In the genomic region with DNA sequence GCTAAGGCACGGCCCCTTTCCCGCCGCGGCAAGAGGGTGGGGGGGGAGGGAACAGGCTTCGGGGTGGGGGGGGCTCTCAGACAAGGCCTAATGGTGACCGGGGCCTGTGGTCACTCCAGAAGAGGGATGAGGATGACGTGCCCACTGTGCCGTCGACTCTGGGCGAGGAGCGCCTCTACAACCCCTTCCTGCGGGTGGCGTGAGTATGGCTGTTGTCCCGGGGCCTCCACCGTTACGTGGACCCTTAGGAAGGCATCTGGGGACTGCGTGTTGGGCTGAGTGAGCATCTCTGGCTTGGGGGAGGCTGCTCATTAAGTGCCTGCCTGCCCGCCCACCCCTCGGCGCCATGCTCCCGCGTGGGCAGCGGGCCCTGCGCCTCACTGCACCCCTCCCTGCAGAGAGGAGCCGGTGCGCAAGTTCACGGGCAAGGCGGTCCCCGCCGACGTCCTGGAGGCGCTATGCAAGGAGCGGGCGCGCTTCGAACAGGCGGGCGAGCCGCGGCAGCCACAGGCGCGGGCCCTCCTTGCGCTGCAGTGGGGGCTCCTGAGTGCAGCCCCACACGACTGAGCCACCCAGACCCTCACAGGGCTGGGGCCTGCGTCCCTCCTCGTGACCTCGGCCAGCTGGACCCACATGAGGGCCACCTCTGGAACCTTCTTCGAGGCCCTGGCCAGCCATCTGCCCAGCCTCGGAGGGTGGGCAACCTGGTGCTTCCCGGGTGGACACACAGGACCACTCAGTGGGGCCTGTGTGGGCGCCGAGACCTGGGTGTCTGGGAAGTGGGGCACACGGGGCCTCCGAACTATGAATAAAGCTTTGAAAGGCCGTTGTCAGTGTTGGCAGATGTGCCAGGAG, we compare ENCODE assay signal across 1 cellular context.
TF ChIP-seq lines count a peak whose summit lies in the region.

No MANE protein-coding gene starts in this region.

TF ChIP-seq in HepG2, 621 proteins besides CTCF, POLR2A, EP300 and RAD21:
- TF ChIP-seq, protein P1, sequence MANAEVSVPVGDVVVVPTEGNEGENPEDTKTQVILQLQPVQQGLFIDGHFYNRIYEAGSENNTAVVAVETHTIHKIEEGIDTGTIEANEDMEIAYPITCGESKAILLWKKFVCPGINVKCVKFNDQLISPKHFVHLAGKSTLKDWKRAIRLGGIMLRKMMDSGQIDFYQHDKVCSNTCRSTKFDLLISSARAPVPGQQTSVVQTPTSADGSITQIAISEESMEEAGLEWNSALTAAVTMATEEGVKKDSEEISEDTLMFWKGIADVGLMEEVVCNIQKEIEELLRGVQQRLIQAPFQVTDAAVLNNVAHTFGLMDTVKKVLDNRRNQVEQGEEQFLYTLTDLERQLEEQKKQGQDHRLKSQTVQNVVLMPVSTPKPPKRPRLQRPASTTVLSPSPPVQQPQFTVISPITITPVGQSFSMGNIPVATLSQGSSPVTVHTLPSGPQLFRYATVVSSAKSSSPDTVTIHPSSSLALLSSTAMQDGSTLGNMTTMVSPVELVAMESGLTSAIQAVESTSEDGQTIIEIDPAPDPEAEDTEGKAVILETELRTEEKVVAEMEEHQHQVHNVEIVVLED (CRISPR knock-in tag; IDR thresholded peaks at IDR 0.05; ENCODE audit: borderline replicate concordance), result no peak
- no peak for TF ChIP-seq HCFC1 (IDR thresholded peaks at IDR 0.05; ENCODE audit: low read depth, low read length)
- peak; percentile 51 for TF ChIP-seq AGO1 (IDR thresholded peaks at IDR 0.05; ENCODE audit: low read depth, low read length, poor library complexity, severe bottlenecking)
- TF ChIP-seq BCL6 (CRISPR knock-in tag; IDR thresholded peaks at IDR 0.05), result no peak
- no peak for TF ChIP-seq KDM6A (CRISPR knock-in tag; IDR thresholded peaks at IDR 0.05; ENCODE audit: low read depth)
- TF ChIP-seq, protein P2, sequence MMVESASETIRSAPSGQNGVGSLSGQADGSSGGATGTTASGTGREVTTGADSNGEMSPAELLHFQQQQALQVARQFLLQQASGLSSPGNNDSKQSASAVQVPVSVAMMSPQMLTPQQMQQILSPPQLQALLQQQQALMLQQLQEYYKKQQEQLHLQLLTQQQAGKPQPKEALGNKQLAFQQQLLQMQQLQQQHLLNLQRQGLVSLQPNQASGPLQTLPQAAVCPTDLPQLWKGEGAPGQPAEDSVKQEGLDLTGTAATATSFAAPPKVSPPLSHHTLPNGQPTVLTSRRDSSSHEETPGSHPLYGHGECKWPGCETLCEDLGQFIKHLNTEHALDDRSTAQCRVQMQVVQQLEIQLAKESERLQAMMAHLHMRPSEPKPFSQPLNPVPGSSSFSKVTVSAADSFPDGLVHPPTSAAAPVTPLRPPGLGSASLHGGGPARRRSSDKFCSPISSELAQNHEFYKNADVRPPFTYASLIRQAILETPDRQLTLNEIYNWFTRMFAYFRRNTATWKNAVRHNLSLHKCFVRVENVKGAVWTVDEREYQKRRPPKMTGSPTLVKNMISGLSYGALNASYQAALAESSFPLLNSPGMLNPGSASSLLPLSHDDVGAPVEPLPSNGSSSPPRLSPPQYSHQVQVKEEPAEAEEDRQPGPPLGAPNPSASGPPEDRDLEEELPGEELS (CRISPR knock-in tag; IDR thresholded peaks at IDR 0.05), result no peak
- no peak for TF ChIP-seq RARA (CRISPR knock-in tag; IDR thresholded peaks at IDR 0.05)
- 0 out of 2 replicates have a peak, but pooled peaks have one; percentile 32 for TF ChIP-seq POLR2G (IDR thresholded peaks at IDR 0.05; ENCODE audit: low read depth, low read length)
- peak; percentile 85 for TF ChIP-seq AGO2 (optimal IDR thresholded peaks at IDR 0.05; ENCODE audit: low read depth, low read length)
- no peak for TF ChIP-seq ZNF543 (CRISPR knock-in tag; IDR thresholded peaks at IDR 0.05)
- TF ChIP-seq ZNF253 (CRISPR knock-in tag; IDR thresholded peaks at IDR 0.05; ENCODE audit: borderline replicate concordance), result no peak
- TF ChIP-seq RBFOX2 (IDR thresholded peaks at IDR 0.05; ENCODE audit: low read depth, low read length), result peak; percentile 18; the same call in 1 of the 2 replicates
